8 cellular contexts compared by ENCODE assay signal in the genomic region with DNA sequence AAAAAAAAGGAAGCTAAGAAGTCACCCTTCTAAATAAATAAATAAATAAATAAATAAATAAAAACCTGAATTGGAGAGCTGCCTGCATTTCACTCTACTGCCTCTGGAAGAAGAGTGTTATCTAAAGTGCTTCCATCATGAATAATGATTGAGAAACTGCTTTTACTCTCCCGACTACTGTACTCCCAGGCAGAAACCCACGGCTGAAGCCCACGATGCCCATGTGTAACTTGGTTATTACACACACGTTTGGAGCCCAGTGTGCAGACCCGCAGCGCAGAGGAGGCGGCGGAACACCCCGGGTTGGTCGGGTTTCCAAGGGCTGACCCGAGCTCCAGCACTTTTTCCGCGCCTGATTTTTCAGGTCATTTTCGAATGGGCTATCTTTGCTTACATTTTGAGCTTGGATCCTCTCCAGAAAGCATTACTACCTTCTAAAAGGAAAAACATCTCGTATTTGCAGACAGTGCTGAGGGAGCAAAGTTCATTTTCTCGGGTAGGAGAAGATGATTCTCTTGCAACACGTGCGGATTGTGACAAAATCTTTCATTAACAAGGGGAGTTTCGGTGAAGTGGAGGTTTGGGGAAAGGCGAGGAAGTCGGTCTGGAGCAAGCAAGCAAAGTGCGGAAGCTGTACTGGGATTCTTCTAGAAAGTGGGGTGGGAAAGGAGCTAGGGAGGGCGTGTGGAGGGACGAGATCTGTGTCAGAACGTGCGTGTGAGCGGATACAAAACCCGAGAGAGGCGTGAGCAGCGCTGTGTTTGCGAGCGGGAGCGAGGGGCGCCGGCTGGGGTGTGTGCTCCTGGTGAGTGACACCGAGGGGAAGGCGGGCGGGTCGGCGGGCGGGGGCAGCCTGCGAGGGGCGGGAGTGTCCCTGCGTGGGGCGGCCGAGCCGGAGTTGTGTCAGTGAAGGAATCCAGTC. TPM values are rescaled to one million over a fixed set of nuclear protein-coding genes. Genes with fewer than 3 reads are reported as not detected.
A peak's percentile ranks its signal among the peaks of the same experiment; 100 is the strongest.
DNase-seq lines count a peak whose midpoint lies in the region; ATAC-seq, FAIRE-seq and TF ChIP-seq lines count a peak whose summit lies in the region.

A gene with protein sequence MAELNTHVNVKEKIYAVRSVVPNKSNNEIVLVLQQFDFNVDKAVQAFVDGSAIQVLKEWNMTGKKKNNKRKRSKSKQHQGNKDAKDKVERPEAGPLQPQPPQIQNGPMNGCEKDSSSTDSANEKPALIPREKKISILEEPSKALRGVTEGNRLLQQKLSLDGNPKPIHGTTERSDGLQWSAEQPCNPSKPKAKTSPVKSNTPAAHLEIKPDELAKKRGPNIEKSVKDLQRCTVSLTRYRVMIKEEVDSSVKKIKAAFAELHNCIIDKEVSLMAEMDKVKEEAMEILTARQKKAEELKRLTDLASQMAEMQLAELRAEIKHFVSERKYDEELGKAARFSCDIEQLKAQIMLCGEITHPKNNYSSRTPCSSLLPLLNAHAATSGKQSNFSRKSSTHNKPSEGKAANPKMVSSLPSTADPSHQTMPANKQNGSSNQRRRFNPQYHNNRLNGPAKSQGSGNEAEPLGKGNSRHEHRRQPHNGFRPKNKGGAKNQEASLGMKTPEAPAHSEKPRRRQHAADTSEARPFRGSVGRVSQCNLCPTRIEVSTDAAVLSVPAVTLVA (plus strand): TSS at position 897 of the 922 bp plus-strand sequence. CDS start 82,552 bp downstream, outside the sequence.

- peak within 1 kb of the TSS; percentile 89 for H3K4me3 Mint-ChIP-seq in WTC11

- H2AFZ ChIP-seq in HCT116 (ENCODE audit: low read depth, low read length, poor library complexity, severe bottlenecking) = peak within 1 kb of the TSS; percentile 40

- POLR2A ChIA-PET in GM10248 (lab: Yijun Ruan, JAX) = no interaction called here
- POLR2A ChIA-PET in HCT116 (lab: Charles Lee) = interaction anchor here (1.7 kb wide), 1 partner anchor 100 kb away, joined by 6 read pairs; no protein-coding TSS in a partner anchor
- POLR2A ChIA-PET in WTC11 (lab: Charles Lee) = interaction anchor here (0.6 to 1.2 kb wide), 5 partner anchors 95 to 195 kb away, joined by 3 to 6 read pairs (median 4); no protein-coding TSS in a partner anchor

- peak within 1 kb of the TSS; percentile 84 for H3K27ac ChIP-seq in HCT116 (ENCODE audit: low read depth, low read length)
- peak within 1 kb of the TSS; percentile 66 for H3K27ac ChIP-seq in skeletal muscle tissue (ENCODE audit: low read depth, low read length)

- no peak for TF ChIP-seq POLR2A in HCT116 (IDR thresholded peaks at IDR 0.05; ENCODE audit: borderline replicate concordance, extremely low read depth, insufficient read depth, insufficient read length)

- TF ChIP-seq CTCF in GM10248 (IDR thresholded peaks at IDR 0.05; ENCODE audit: control extremely low read depth, extremely low read depth, low read depth, missing control alignments) (no peak), HCT116 (IDR thresholded peaks at IDR 0.05 in 2 of 3, conservative IDR thresholded peaks at IDR 0.05 in 1 of 3; ENCODE audit: borderline replicate concordance in 1 of 3, insufficient read depth in 1 of 3, low read depth in 2 of 3, low read length in 2 of 3) (peak in 1 of 3 experiments; percentile 4; a peak in 2 of 6 replicates), WTC11 (IDR thresholded peaks at IDR 0.05) (no peak), bronchial epithelial cell (IDR thresholded peaks at IDR 0.05; ENCODE audit: insufficient read depth, low read length, severe bottlenecking) (no peak)

- TF ChIP-seq RAD21 in HCT116 (IDR thresholded peaks at IDR 0.05; ENCODE audit: low read depth) = no peak

- no peak for FAIRE-seq in bronchial epithelial cell (lab: Jason Lieb, UNC)

- CTCF ChIA-PET in GM10248 (lab: Yijun Ruan, JAX) (interaction anchor here (0.7 to 2.3 kb wide), 8 partner anchors 14 to 180 kb away, joined by 3 to 6 read pairs (median 3); no protein-coding TSS in a partner anchor), HCT116 (lab: Charles Lee) (interaction anchor here (1.0 to 1.1 kb wide), 2 partner anchors 166 to 321 kb away, joined by 3 to 4 read pairs; no protein-coding TSS in a partner anchor), WTC11 (lab: Charles Lee) (interaction anchor here (0.6 to 1.6 kb wide), 9 partner anchors 10 to 889 kb away, joined by 3 to 6 read pairs (median 3); partner anchors contain the start of gene KCTD18)

- H3K9ac ChIP-seq in HCT116 (ENCODE audit: low read length) = peak within 1 kb of the TSS; percentile 76
- peak within 1 kb of the TSS; percentile 76 to 86 (median 84) for H3K9ac ChIP-seq in skeletal muscle tissue (ENCODE audit: low read depth in 1 of 3, low read length in 3 of 3)

- H3K4me3 ChIP-seq in HCT116 (replicated peaks in 1 of 2; ENCODE audit: low read depth in 1 of 2, low read length in 2 of 2) = peak within 1 kb of the TSS; percentile 63 to 64
- peak within 1 kb of the TSS; percentile 74 for H3K4me3 ChIP-seq in bronchial epithelial cell (ENCODE audit: low read depth, low read length)
- peak within 1 kb of the TSS; percentile 77 to 90 (median 82) for H3K4me3 ChIP-seq in skeletal muscle tissue (ENCODE audit: low read length in 3 of 3)

- peak within 1 kb of the TSS; percentile 98 for H3K27ac Mint-ChIP-seq in WTC11

- RAD21 ChIA-PET in HCT116 (lab: Charles Lee; ENCODE audit: low non-redundant PET in 1 of 2, low total read pairs in 2 of 2, uncharacterized antibody in 2 of 2, unreplicated experiment in 2 of 2) = interaction anchor here (0.5 to 1.3 kb wide), 3 partner anchors 10 to 102 kb away, joined by 3 to 5 read pairs (median 5); no protein-coding TSS in a partner anchor

- DNase-seq in GM10248 (ENCODE audit: extremely low spot score) (peak; percentile 17), HCT116 (ENCODE audit: low read depth, low spot score) (peak; percentile 22), NCI-H1092 treated with DMSO at 0.1 percent for 48 hours (lab: John Stamatoyannopoulos, UW) (peak; percentile 30), WTC11 (ENCODE audit: low spot score) (peak; percentile 69), bronchial epithelial cell (ENCODE audit: low read depth) (peak; percentile 65), iPS-NIHi11 (ENCODE audit: low spot score) (peak; percentile 26), NCI-H187 treated with DMSO at 0.1 percent for 48 hours (lab: John Stamatoyannopoulos, UW) (no peak)

- no TSS peak for BruUV-seq in HCT116 (replicated peaks; lab: Mats Ljungman, UMichigan)

- intact Hi-C loops in HCT116 (cut with micrococcal nuclease) = loop anchor here (5.0 kb wide), 1 partner anchor 166 kb away; no protein-coding TSS in a partner anchor

- no peaks in the 10 kb centered on the region; the same call in 1 of the 2 replicates for H3K9me3 Mint-ChIP-seq in WTC11

- H4K20me1 ChIP-seq in HCT116 (ENCODE audit: insufficient read depth) = no peaks in the 10 kb centered on the region

- H3K4me1 Mint-ChIP-seq in WTC11 = peaks cover 60% of the 10 kb centered on the region

- H3K4me1 ChIP-seq in HCT116 (ENCODE audit: control insufficient read depth in 1 of 2, insufficient read depth in 2 of 2, low read length in 2 of 2) (peaks cover 46 to 79% of the 10 kb centered on the region in 2 experiments), skeletal muscle tissue (ENCODE audit: control insufficient read depth in 3 of 3, insufficient read depth in 3 of 3, low read length in 3 of 3) (peaks cover 9 to 20% (median 19%) of the 10 kb centered on the region in 3 donors)

- no peaks in the 10 kb centered on the region for H3K36me3 Mint-ChIP-seq in WTC11

- ATAC-seq in HCT116 (peak; percentile 71), WTC11 (peak; percentile 58)

- peaks cover 40% of the 10 kb centered on the region for H3K79me2 ChIP-seq in HCT116 (ENCODE audit: insufficient read depth, low read length)

- H3K36me3 ChIP-seq in HCT116 (ENCODE audit: control insufficient read depth in 1 of 2, insufficient read depth in 2 of 2, low read length in 2 of 2) = no peaks in the 10 kb centered on the region
- H3K36me3 ChIP-seq in bronchial epithelial cell (ENCODE audit: control insufficient read depth, insufficient read depth, low read length) = no peaks in the 10 kb centered on the region
- H3K36me3 ChIP-seq in skeletal muscle tissue (ENCODE audit: control insufficient read depth in 3 of 3, insufficient read depth in 3 of 3, low read length in 3 of 3) = no peaks in the 10 kb centered on the region

- H3K9me2 ChIP-seq in HCT116 (ENCODE audit: insufficient read depth) = no peaks in the 10 kb centered on the region

- H3K9me3 ChIP-seq in HCT116 (ENCODE audit: control insufficient read depth in 1 of 2, insufficient read depth in 1 of 2, low read depth in 1 of 2, low read length in 2 of 2) (no peaks in the 10 kb centered on the region), skeletal muscle tissue (ENCODE audit: control insufficient read depth in 3 of 3, low read length in 3 of 3) (no peaks in the 10 kb centered on the region)

- H3K27me3 ChIP-seq in HCT116 (ENCODE audit: insufficient read depth, low read length) (no peaks in the 10 kb centered on the region), bronchial epithelial cell (ENCODE audit: control insufficient read depth, insufficient read depth, low read length) (no peaks in the 10 kb centered on the region), skeletal muscle tissue (ENCODE audit: control insufficient read depth in 3 of 3, insufficient read depth in 3 of 3, low read length in 3 of 3) (no peaks in the 10 kb centered on the region)

- H3K4me2 ChIP-seq in HCT116 (ENCODE audit: low read length) = peak within 1 kb of the TSS; percentile 85

- H3K27me3 Mint-ChIP-seq in WTC11 (ENCODE audit: low read depth) = no peaks in the 10 kb centered on the region; the same call in 1 of the 2 replicates

TF ChIP-seq in HCT116, 20 proteins besides CTCF, POLR2A, EP300 and RAD21 (continues in another document):
- TF ChIP-seq CEBPB (IDR thresholded peaks at IDR 0.05; ENCODE audit: low read depth) = no peak
- TF ChIP-seq POLR2AphosphoS5 (IDR thresholded peaks at IDR 0.05; ENCODE audit: low read depth, low read length) = peak; percentile 66
- TF ChIP-seq JUND (IDR thresholded peaks at IDR 0.05) = no peak
- no peak for TF ChIP-seq EZH2 (IDR thresholded peaks at IDR 0.05)

TF ChIP-seq in WTC11, 78 proteins besides CTCF, POLR2A, EP300 and RAD21 (continues in another document):
- TF ChIP-seq TEAD1 (CRISPR knock-in tag; IDR thresholded peaks at IDR 0.05) = no peak
- TF ChIP-seq, protein P1, sequence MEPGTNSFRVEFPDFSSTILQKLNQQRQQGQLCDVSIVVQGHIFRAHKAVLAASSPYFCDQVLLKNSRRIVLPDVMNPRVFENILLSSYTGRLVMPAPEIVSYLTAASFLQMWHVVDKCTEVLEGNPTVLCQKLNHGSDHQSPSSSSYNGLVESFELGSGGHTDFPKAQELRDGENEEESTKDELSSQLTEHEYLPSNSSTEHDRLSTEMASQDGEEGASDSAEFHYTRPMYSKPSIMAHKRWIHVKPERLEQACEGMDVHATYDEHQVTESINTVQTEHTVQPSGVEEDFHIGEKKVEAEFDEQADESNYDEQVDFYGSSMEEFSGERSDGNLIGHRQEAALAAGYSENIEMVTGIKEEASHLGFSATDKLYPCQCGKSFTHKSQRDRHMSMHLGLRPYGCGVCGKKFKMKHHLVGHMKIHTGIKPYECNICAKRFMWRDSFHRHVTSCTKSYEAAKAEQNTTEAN (CRISPR knock-in tag; IDR thresholded peaks at IDR 0.05) = no peak

RNA-seq across cellular contexts. Expression of the gene that starts here (rescaled TPM):
- total RNA-seq in HCT116 (2021; ENCODE audit: unreplicated experiment) (87.1 TPM), WTC11 (2021) (103 to 112 TPM (median 111 TPM) in 3 replicates), bronchial epithelial cell (37.6 and 56.3 TPM in 2 replicates), skeletal muscle tissue (79.9 TPM)
- 48.4 and 65.7 TPM in 2 replicates for polyA plus RNA-seq in HCT116 (2012)
